23 cellular contexts compared by ENCODE assay signal in the genomic region with DNA sequence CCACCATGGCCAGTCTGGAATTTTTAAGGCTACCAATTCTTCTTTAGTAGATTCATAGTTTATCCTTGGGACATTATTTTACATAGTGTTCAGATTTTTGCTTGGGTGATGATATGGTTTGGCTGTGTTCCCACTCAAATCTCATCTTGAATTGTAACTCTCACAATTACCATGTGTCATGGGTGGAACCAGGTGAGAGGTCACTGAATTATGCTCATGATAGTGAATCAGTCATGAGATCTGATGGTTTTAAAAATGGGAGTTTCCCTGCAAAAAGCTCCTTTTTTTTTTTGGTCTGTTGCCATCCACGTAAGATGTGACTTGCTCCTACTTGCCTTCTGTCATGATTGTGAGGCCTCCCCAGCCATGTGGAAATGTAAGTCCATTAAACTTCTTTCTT.
A peak's percentile ranks its signal among the peaks of the same experiment; 100 is the strongest.
DNase-seq lines count a peak whose midpoint lies in the region; ATAC-seq, FAIRE-seq and TF ChIP-seq lines count a peak whose summit lies in the region.
"Had no signal": no experiment of that assay in that cellular context is flagged by ENCODE, and none has a peak within 500 bp of the region (broad histone marks: within the 10 kb centered on the region; RNA-seq: fewer than 3 reads in every experiment).

No MANE protein-coding gene starts in this region.

- SMC1A ChIA-PET in GM12878 (lab: Charles Lee; ENCODE audit: uncharacterized antibody, unreplicated experiment) = interaction anchor here (1.4 to 1.9 kb wide), 2 partner anchors 12 to 17 kb away, joined by 5 to 6 read pairs; no protein-coding TSS in a partner anchor

- no peak overlapping the region for H2BK120ac ChIP-seq in mesenchymal stem cell (ENCODE audit: low read depth, low read length)

- no peak overlapping the region for H2AFZ ChIP-seq in GM12878 (ENCODE audit: control insufficient read depth, low read depth, low read length)
- H2AFZ ChIP-seq in mesenchymal stem cell (ENCODE audit: low read depth, low read length) = no peak overlapping the region

- peak; percentile 29; the same call in 2 of the 3 replicates for ATAC-seq in GM12878
- ATAC-seq in HG02642 (IDR thresholded peaks at IDR 0.05; ENCODE audit: poor library complexity, unreplicated experiment) = no peak
- no peak for ATAC-seq in upper lobe of left lung (ENCODE audit: low FRiP score in 2 of 2)
- ATAC-seq: A549; CD8-positive, alpha-beta T cell had no signal

- H4K91ac ChIP-seq in mesenchymal stem cell (ENCODE audit: low read length) = no peak overlapping the region

- H3K36me3 ChIP-seq in breast epithelium = no peaks in the 10 kb centered on the region
- no peaks in the 10 kb centered on the region for H3K36me3 ChIP-seq in GM12878 (ENCODE audit: control insufficient read depth in 2 of 2, insufficient read depth in 2 of 2, low read length in 1 of 2)
- H3K36me3 ChIP-seq in mesenchymal stem cell (ENCODE audit: control insufficient read depth in 1 of 2, insufficient read depth in 2 of 2, low read depth in 1 of 2, low read length in 2 of 2) = no peaks in the 10 kb centered on the region
- H3K36me3 ChIP-seq in upper lobe of left lung = no peaks in the 10 kb centered on the region
- H3K36me3 ChIP-seq: BLaER1 treated with 17β-estradiol and CSF1 and Interleukin-3, amounts not matched to agents 10 nM and 100 nM had no signal

- BruUV-seq in MCF 10A (replicated peaks; lab: Mats Ljungman, UMichigan) = no TSS peak
- no TSS peak for BruUV-seq in GM12878 (replicated peaks; lab: Mats Ljungman, UMichigan)

- peak overlapping the region; percentile 13 for H3K4me3 Mint-ChIP-seq in MCF 10A (ENCODE audit: unreplicated experiment)
- H3K4me3 Mint-ChIP-seq: B cell; CD4-positive, alpha-beta T cell; CD8-positive, alpha-beta T cell had no signal

- no peak overlapping the region for H3K18ac ChIP-seq in mesenchymal stem cell (ENCODE audit: low read depth in 1 of 2, low read length in 2 of 2)

- no peak overlapping the region for H3K23ac ChIP-seq in mesenchymal stem cell (ENCODE audit: low read length in 2 of 2)

- H3K27me3 Mint-ChIP-seq in MCF 10A (ENCODE audit: insufficient read depth, unreplicated experiment) = no peaks in the 10 kb centered on the region
- H3K27me3 Mint-ChIP-seq: B cell; CD4-positive, alpha-beta T cell had no signal

- 25% methylated on average over 1 of the region's 1 CpG for WGBS in GM12878 (ENCODE audit: insufficient coverage, insufficient replicate concordance, low lambda C conversion rate, missing lambda C conversion rate)
- 100% methylated on average over 1 of the region's 1 CpG for whole genome bisulfite sequencing in mesenchymal stem cell
- WGBS in upper lobe of left lung, 2 donors = 69 to 71% methylated on average over 1 of the region's 1 CpG

- no peak for TF ChIP-seq POLR2A in breast epithelium (IDR thresholded peaks at IDR 0.05)
- TF ChIP-seq POLR2A in GM12878 (IDR thresholded peaks at IDR 0.05; ENCODE audit: low read depth, low read length) = no peak
- TF ChIP-seq POLR2A in upper lobe of left lung (IDR thresholded peaks at IDR 0.05) = no peak

- no peaks in the 10 kb centered on the region for H4K20me1 ChIP-seq in GM12878 (ENCODE audit: control insufficient read depth, insufficient read depth)
- H4K20me1 ChIP-seq: BLaER1 treated with 17β-estradiol and CSF1 and Interleukin-3, amounts not matched to agents 10 nM and 100 nM had no signal

- H3K4me1 ChIP-seq in breast epithelium (no peaks in the 10 kb centered on the region), GM12878 (ENCODE audit: control insufficient read depth, insufficient read depth, low read length) (no peaks in the 10 kb centered on the region), mesenchymal stem cell (ENCODE audit: control insufficient read depth, insufficient read depth, low read depth, low read length) (no peaks in the 10 kb centered on the region), upper lobe of left lung (no peaks in the 10 kb centered on the region)
- H3K4me1 ChIP-seq: A549; BLaER1 treated with 17β-estradiol and CSF1 and Interleukin-3, amounts not matched to agents 10 nM and 100 nM; Caco-2 had no signal

- DNase-seq in MCF 10A (ENCODE audit: unreplicated experiment) (peak; percentile 27), breast epithelium (ENCODE audit: low spot score in 2 of 2) (no peak), GM12878 (ENCODE audit: low read depth, low spot score) (no peak), epithelial cell of esophagus (ENCODE audit: low read depth) (peak; percentile 45), mesenchymal stem cell (no peak), upper lobe of left lung (no peak)
- DNase-seq: AML-193; Caco-2; Calu3; CD4-positive, alpha-beta T cell; CD8-positive, alpha-beta T cell; DMS79 treated with DMSO at 0.1 percent for 48 hours; GF-D8 had no signal

- TF ChIP-seq CTCF in MCF 10A (IDR thresholded peaks at IDR 0.05; ENCODE audit: unreplicated experiment) = no peak
- TF ChIP-seq CTCF in breast epithelium (IDR thresholded peaks at IDR 0.05) = no peak
- TF ChIP-seq CTCF in GM12878 (IDR thresholded peaks at IDR 0.05 in 2 of 3, conservative IDR thresholded peaks at IDR 0.05 in 1 of 3; ENCODE audit: control insufficient read depth in 2 of 3, extremely low read depth in 1 of 3, insufficient read depth in 1 of 3, low read depth in 3 of 3, low read length in 3 of 3) = no peak
- TF ChIP-seq CTCF in epithelial cell of esophagus (IDR thresholded peaks at IDR 0.05; ENCODE audit: insufficient read depth, low read depth, low read length, missing control alignments) = no peak
- TF ChIP-seq CTCF in upper lobe of left lung (IDR thresholded peaks at IDR 0.05) = no peak

- POLR2A ChIA-PET in MCF 10A (lab: Yijun Ruan, JAX) (interaction anchor here (0.7 to 1.0 kb wide), 3 partner anchors 10 to 93 kb away, joined by 3 to 6 read pairs (median 3); no protein-coding TSS in a partner anchor), GM12878 (lab: Charles Lee) (no interaction called here)

- H3K27me3 ChIP-seq in breast epithelium (no peaks in the 10 kb centered on the region), GM12878 (replicated peaks in 1 of 2; ENCODE audit: control insufficient read depth in 2 of 2, insufficient read depth in 2 of 2, low read length in 1 of 2) (no peaks in the 10 kb centered on the region), mesenchymal stem cell (ENCODE audit: control insufficient read depth in 1 of 2, insufficient read depth in 1 of 2, low read length in 2 of 2) (no peaks in the 10 kb centered on the region), upper lobe of left lung (no peaks in the 10 kb centered on the region)
- H3K27me3 ChIP-seq: BLaER1 treated with 17β-estradiol and CSF1 and Interleukin-3, amounts not matched to agents 10 nM and 100 nM had no signal

- H3K9me3 ChIP-seq in breast epithelium (peaks cover 0 to 3% of the 10 kb centered on the region in 2 donors), GM12878 (replicated peaks; ENCODE audit: control insufficient read depth, insufficient read depth, low read length) (no peaks in the 10 kb centered on the region; the same call in 2 of the 3 replicates), mesenchymal stem cell (ENCODE audit: control insufficient read depth, low read length) (peaks cover 10% of the 10 kb centered on the region), upper lobe of left lung (peaks cover 0 to under 1% (median 0%) of the 10 kb centered on the region in 4 donors)
- H3K9me3 ChIP-seq: A549 had no signal

- H3K27ac ChIP-seq in breast epithelium (no peak overlapping the region), GM12878 (ENCODE audit: control insufficient read depth, insufficient read depth) (no peak overlapping the region), mesenchymal stem cell (ENCODE audit: low read length, poor library complexity, severe bottlenecking) (no peak overlapping the region), upper lobe of left lung (no peak overlapping the region)
- H3K27ac ChIP-seq: 22Rv1; A549; BLaER1 treated with 17β-estradiol and CSF1 and Interleukin-3, amounts not matched to agents 10 nM and 100 nM; C4-2B had no signal

- no peak overlapping the region for H3K14ac ChIP-seq in mesenchymal stem cell (ENCODE audit: low read length in 2 of 2)

- H2BK15ac ChIP-seq in mesenchymal stem cell (ENCODE audit: low read depth, poor library complexity, severe bottlenecking) = no peak overlapping the region

- H3K36me3 Mint-ChIP-seq in MCF 10A (ENCODE audit: insufficient read depth, unreplicated experiment) = no peaks in the 10 kb centered on the region
- H3K36me3 Mint-ChIP-seq: CD8-positive, alpha-beta T cell had no signal

- in situ Hi-C loops in GM12878 (cut with MboI) = no loop called here

- RAD21 ChIA-PET in GM12878 (lab: Charles Lee; ENCODE audit: unreplicated experiment) = interaction anchor here (0.9 kb wide), 1 partner anchor 15 kb away, joined by 3 read pairs; no protein-coding TSS in a partner anchor

- H3K79me1 ChIP-seq in mesenchymal stem cell (replicated peaks; ENCODE audit: low read length, poor library complexity, severe bottlenecking) = no peaks in the 10 kb centered on the region

- H4K8ac ChIP-seq in mesenchymal stem cell (ENCODE audit: low read length) = no peak overlapping the region

- intact Hi-C loops in MCF 10A (cut with micrococcal nuclease) (no loop called here), breast epithelium (cut with DNase I; ENCODE audit: low total_unique reads) (loop anchor here (5.0 kb wide), 1 partner anchor 329 kb away; no protein-coding TSS in a partner anchor), GM12878 (cut with micrococcal nuclease; ENCODE audit: unreplicated experiment) (no loop called here)

- H3K4me3 ChIP-seq in breast epithelium (no peak overlapping the region), GM12878 (no peak overlapping the region), epithelial cell of esophagus (ENCODE audit: low read length) (no peak overlapping the region), mesenchymal stem cell (ENCODE audit: insufficient read depth in 1 of 2, low read depth in 1 of 2, low read length in 2 of 2) (no peak overlapping the region), upper lobe of left lung (no peak overlapping the region)
- H3K4me3 ChIP-seq: A549; BLaER1 treated with 17β-estradiol and CSF1 and Interleukin-3, amounts not matched to agents 10 nM and 100 nM had no signal

- H3K9me3 Mint-ChIP-seq in MCF 10A (ENCODE audit: unreplicated experiment) = peaks cover 8% of the 10 kb centered on the region

- H2AK5ac ChIP-seq in mesenchymal stem cell (ENCODE audit: low read length, severe bottlenecking) = no peak overlapping the region

- H3K4me1 Mint-ChIP-seq in MCF 10A (ENCODE audit: insufficient read depth, unreplicated experiment) = peaks cover 20% of the 10 kb centered on the region
- H3K4me1 Mint-ChIP-seq: B cell had no signal

- no peak overlapping the region for H2BK5ac ChIP-seq in mesenchymal stem cell (ENCODE audit: low read depth, low read length, poor library complexity, severe bottlenecking)

- FAIRE-seq in GM12878 (lab: Jason Lieb, UNC) = no peak
- FAIRE-seq: A549, D721Med, G401.6, GM12892, GM19239 had no signal

- H2BK12ac ChIP-seq in mesenchymal stem cell (ENCODE audit: low read length in 2 of 2) = no peak overlapping the region

- peak overlapping the region; percentile 59 for H3K27ac Mint-ChIP-seq in MCF 10A (ENCODE audit: low read depth, unreplicated experiment)
- H3K27ac Mint-ChIP-seq: B cell; CD4-positive, alpha-beta T cell; CD8-positive, alpha-beta T cell had no signal

- TF ChIP-seq RAD21 in GM12878 (IDR thresholded peaks at IDR 0.05; ENCODE audit: insufficient read depth, low read depth, low read length) = no peak

- no peak for TF ChIP-seq EP300 in GM12878 (IDR thresholded peaks at IDR 0.05; ENCODE audit: borderline replicate concordance in 1 of 2, control insufficient read depth in 1 of 2, low read depth in 2 of 2, low read length in 2 of 2)
- TF ChIP-seq EP300 in upper lobe of left lung (IDR thresholded peaks at IDR 0.05) = no peak

- H3K9ac ChIP-seq in GM12878 (ENCODE audit: control insufficient read depth, insufficient read depth, low read length) (no peak overlapping the region), mesenchymal stem cell (ENCODE audit: low read length) (no peak overlapping the region)
- H3K9ac ChIP-seq: BLaER1 treated with 17β-estradiol and CSF1 and Interleukin-3, amounts not matched to agents 10 nM and 100 nM had no signal

- H3K79me2 ChIP-seq in GM12878 (ENCODE audit: control insufficient read depth, insufficient read depth, low read length) = no peaks in the 10 kb centered on the region

- no peak overlapping the region for H3K4ac ChIP-seq in mesenchymal stem cell (ENCODE audit: low read depth in 1 of 2, low read length in 2 of 2)

- CTCF ChIA-PET in MCF 10A (lab: Yijun Ruan, JAX) = interaction anchor here (2.2 kb wide), 1 partner anchor 23 kb away, joined by 8 read pairs; no protein-coding TSS in a partner anchor
- CTCF ChIA-PET in GM12878 (lab: Yijun Ruan, JAX) = no interaction called here

- no peak overlapping the region for H3K4me2 ChIP-seq in GM12878 (ENCODE audit: control insufficient read depth, insufficient read depth)
- no peak overlapping the region for H3K4me2 ChIP-seq in mesenchymal stem cell (ENCODE audit: low read length, poor library complexity, severe bottlenecking)
- H3K4me2 ChIP-seq: A549; BLaER1 treated with 17β-estradiol and CSF1 and Interleukin-3, amounts not matched to agents 10 nM and 100 nM had no signal

Comparison
In these comparisons a context has a peak if more than half of its experiments do, and no peak if none do; other contexts are left out.
1. DNase-seq: peak in MCF 10A (single experiment) and epithelial cell of esophagus (single experiment); none in breast epithelium (0 of 2), GM12878 (single experiment), mesenchymal stem cell (single experiment) and upper lobe of left lung (0 of 2).